Comparison of ENCODE assay signal across 15 cellular contexts in genomic region chr20:48405909-48406308, GRCh38.
DNase-seq lines count a peak whose midpoint lies in the region; TF ChIP-seq lines count a peak whose summit lies in the region.
"Had no signal": no experiment of that assay in that cellular context is flagged by ENCODE, and none has a peak within 500 bp of the region (broad histone marks: within the 10 kb centered on the region; RNA-seq: fewer than 3 reads in every experiment).

No MANE protein-coding gene starts in this region.

- no peaks in the 10 kb centered on the region for H3K9me3 Mint-ChIP-seq in chondrocyte (ENCODE audit: low read depth)
- H3K9me3 Mint-ChIP-seq: naive thymus-derived CD8-positive, alpha-beta T cell had no signal

- no peak overlapping the region for H3K27ac ChIP-seq in neuronal stem cell (replicated peaks; ENCODE audit: low read length)
- no peak overlapping the region for H3K27ac ChIP-seq in colonic mucosa
- H3K27ac ChIP-seq: brain microvascular endothelial cell, Peyer's patch had no signal

- H3K27me3 ChIP-seq in neuronal stem cell (ENCODE audit: control insufficient read depth in 3 of 3, insufficient read depth in 3 of 3, low read depth in 1 of 3, low read length in 3 of 3) (peaks cover 0 to 5% (median 0%) of the 10 kb centered on the region in 3 experiments), colonic mucosa (no peaks in the 10 kb centered on the region)
- H3K27me3 ChIP-seq: Peyer's patch had no signal

- H3K14ac ChIP-seq in neuronal stem cell (ENCODE audit: low read length): no peak overlapping the region

- H4K91ac ChIP-seq in neuronal stem cell (ENCODE audit: low read depth, low read length, poor library complexity): no peak overlapping the region

- in situ Hi-C loops in GM13977 (cut with MboI; ENCODE audit: low pct_unique_long_range_greater_than_20kb, low sequenced_read_pairs, unreplicated experiment): no loop called here

- no peaks in the 10 kb centered on the region for H3K4me1 Mint-ChIP-seq in chondrocyte (ENCODE audit: low read depth)

- H3K79me1 ChIP-seq in neuronal stem cell (ENCODE audit: low read depth, low read length): no peaks in the 10 kb centered on the region

- DNase-seq in GM13977 (ENCODE audit: low spot score) (no peak), M059J (ENCODE audit: low read depth) (peak; percentile 22), chondrocyte (ENCODE audit: low spot score) (peak; percentile 90), neuronal stem cell (ENCODE audit: low spot score) (no peak), colonic mucosa (no peak), A172 (ENCODE audit: low spot score) (no peak), mucosa of gallbladder (ENCODE audit: low spot score) (no peak)
- DNase-seq in activated CD4-positive, alpha-beta T cell treated with anti-CD3 and anti-CD28 coated beads for 1 hour: no peak
- DNase-seq: brain microvascular endothelial cell; effector memory CD4-positive, alpha-beta T cell; naive thymus-derived CD8-positive, alpha-beta T cell; NCI-H2081; NCI-H69; Peyer's patch; SW 1271 had no signal

- peaks cover 50% of the 10 kb centered on the region for H3K27me3 Mint-ChIP-seq in chondrocyte (ENCODE audit: low read depth)

- TF ChIP-seq CTCF in GM13977 (IDR thresholded peaks at IDR 0.05; ENCODE audit: extremely low read depth, insufficient read depth, missing control alignments): peak; percentile 1
- TF ChIP-seq CTCF in chondrocyte (IDR thresholded peaks at IDR 0.05): no peak
- TF ChIP-seq CTCF in colonic mucosa (IDR thresholded peaks at IDR 0.05): no peak

- peak overlapping the region; percentile 59 for H2AK5ac ChIP-seq in neuronal stem cell (ENCODE audit: low read depth, low read length)

- no peak overlapping the region for H3K23ac ChIP-seq in neuronal stem cell (ENCODE audit: low read depth, low read length, poor library complexity)

- H3K36me3 Mint-ChIP-seq in chondrocyte (ENCODE audit: low read depth): no peaks in the 10 kb centered on the region
- H3K36me3 Mint-ChIP-seq: naive thymus-derived CD8-positive, alpha-beta T cell had no signal

- H3K9me3 ChIP-seq in neuronal stem cell (replicated peaks in 1 of 2; ENCODE audit: control insufficient read depth in 2 of 2, insufficient read depth in 1 of 2, low read depth in 1 of 2, low read length in 2 of 2) (no peaks in the 10 kb centered on the region), colonic mucosa (no peaks in the 10 kb centered on the region)
- H3K9me3 ChIP-seq: Peyer's patch had no signal

- peak overlapping the region; percentile 30 for H3K18ac ChIP-seq in neuronal stem cell (ENCODE audit: low read length)

- H2AFZ ChIP-seq in neuronal stem cell (ENCODE audit: low read length): no peak overlapping the region

- H2BK12ac ChIP-seq in neuronal stem cell (ENCODE audit: low read length): no peak overlapping the region

- no peak overlapping the region for H2BK5ac ChIP-seq in neuronal stem cell (ENCODE audit: low read length)

- H2BK120ac ChIP-seq in neuronal stem cell (ENCODE audit: low read depth, low read length): no peak overlapping the region

- H3K9ac ChIP-seq in neuronal stem cell (ENCODE audit: low read depth, low read length, poor library complexity) (no peak overlapping the region), colonic mucosa (ENCODE audit: low read depth in 2 of 2, low read length in 2 of 2) (no peak overlapping the region)

- no peak overlapping the region for H3K4me3 Mint-ChIP-seq in chondrocyte (ENCODE audit: unreplicated experiment)
- H3K4me3 Mint-ChIP-seq: naive thymus-derived CD8-positive, alpha-beta T cell had no signal

- H3K36me3 ChIP-seq in neuronal stem cell (replicated peaks in 1 of 2; ENCODE audit: control insufficient read depth in 2 of 2, insufficient read depth in 2 of 2, low read length in 2 of 2) (no peaks in the 10 kb centered on the region), colonic mucosa (no peaks in the 10 kb centered on the region)
- H3K36me3 ChIP-seq: brain microvascular endothelial cell, Peyer's patch had no signal

- H3K27ac Mint-ChIP-seq in chondrocyte (ENCODE audit: unreplicated experiment): no peak overlapping the region

- H4K8ac ChIP-seq in neuronal stem cell (ENCODE audit: low read depth, low read length): no peak overlapping the region

- H3K4ac ChIP-seq in neuronal stem cell (ENCODE audit: low read length): no peak overlapping the region

- no peak overlapping the region for H2BK15ac ChIP-seq in neuronal stem cell (ENCODE audit: low read length)

- H3K4me2 ChIP-seq in neuronal stem cell (ENCODE audit: insufficient read depth, low read length, poor library complexity, severe bottlenecking): no peak overlapping the region

- intact Hi-C loops in colonic mucosa (cut with DNase I): no loop called here

- H3K4me3 ChIP-seq in neuronal stem cell (ENCODE audit: low read length in 2 of 2) (no peak overlapping the region), colonic mucosa (no peak overlapping the region)
- H3K4me3 ChIP-seq: Peyer's patch had no signal

- no CpG with 5 or more reads among the region's 13 CpGs for WGBS in neuronal stem cell (ENCODE audit: extremely low coverage in 2 of 2, insufficient read length in 2 of 2, insufficient replicate concordance in 1 of 2), 2 donors

- H3K4me1 ChIP-seq in neuronal stem cell (ENCODE audit: control insufficient read depth in 2 of 2, insufficient read depth in 1 of 2, low read depth in 1 of 2, low read length in 2 of 2) (peaks cover 0 to 12% of the 10 kb centered on the region in 2 donors), colonic mucosa (no peaks in the 10 kb centered on the region)
- H3K4me1 ChIP-seq: Peyer's patch had no signal

Comparison
In these comparisons a context has a peak if more than half of its experiments do, and no peak if none do; other contexts are left out.
1. DNase-seq: peak in M059J (single experiment) and chondrocyte (single experiment); none in GM13977 (single experiment), neuronal stem cell (single experiment), colonic mucosa (single experiment), activated CD4-positive, alpha-beta T cell treated with anti-CD3 and anti-CD28 coated beads for 1 hour (single experiment), A172 (single experiment) and mucosa of gallbladder (single experiment).